1 cellular context compared by ENCODE assay signal in the genomic region with DNA sequence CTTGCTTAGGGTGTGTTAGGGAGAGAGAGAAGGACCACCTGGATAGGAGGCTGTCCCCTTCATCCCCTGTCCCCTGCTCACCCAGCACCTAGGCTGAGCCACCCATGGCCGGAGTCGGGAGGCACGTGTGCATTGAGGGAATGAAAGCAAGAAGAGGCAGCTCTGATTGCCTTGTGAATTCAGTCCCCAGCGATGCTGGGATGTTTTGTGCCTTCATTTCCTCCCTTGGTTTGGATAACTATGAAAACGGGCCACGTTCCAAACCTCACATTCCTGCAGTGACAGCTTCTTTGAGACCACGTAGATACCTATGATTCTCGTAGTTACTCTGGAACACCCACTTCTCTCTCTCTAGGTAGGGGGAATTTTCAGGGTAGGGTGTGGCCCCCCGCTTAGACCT.
A peak's percentile ranks its signal among the peaks of the same experiment; 100 is the strongest.
TF ChIP-seq lines count a peak whose summit lies in the region.

No MANE protein-coding gene starts in this region.

TF ChIP-seq in HepG2, 621 proteins besides CTCF, POLR2A, EP300 and RAD21 (continued from another document):
- TF ChIP-seq, protein P1, sequence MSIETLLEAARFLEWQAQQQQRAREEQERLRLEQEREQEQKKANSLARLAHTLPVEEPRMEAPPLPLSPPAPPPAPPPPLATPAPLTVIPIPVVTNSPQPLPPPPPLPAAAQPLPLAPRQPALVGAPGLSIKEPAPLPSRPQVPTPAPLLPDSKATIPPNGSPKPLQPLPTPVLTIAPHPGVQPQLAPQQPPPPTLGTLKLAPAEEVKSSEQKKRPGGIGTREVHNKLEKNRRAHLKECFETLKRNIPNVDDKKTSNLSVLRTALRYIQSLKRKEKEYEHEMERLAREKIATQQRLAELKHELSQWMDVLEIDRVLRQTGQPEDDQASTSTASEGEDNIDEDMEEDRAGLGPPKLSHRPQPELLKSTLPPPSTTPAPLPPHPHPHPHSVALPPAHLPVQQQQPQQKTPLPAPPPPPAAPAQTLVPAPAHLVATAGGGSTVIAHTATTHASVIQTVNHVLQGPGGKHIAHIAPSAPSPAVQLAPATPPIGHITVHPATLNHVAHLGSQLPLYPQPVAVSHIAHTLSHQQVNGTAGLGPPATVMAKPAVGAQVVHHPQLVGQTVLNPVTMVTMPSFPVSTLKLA (IDR thresholded peaks at IDR 0.05), result peak; percentile 49; the same call in 1 of the 2 replicates
- TF ChIP-seq ZNF720 (CRISPR knock-in tag; IDR thresholded peaks at IDR 0.05) (no peak), HIVEP1 (CRISPR knock-in tag; IDR thresholded peaks at IDR 0.05) (no peak), MATR3 (CRISPR knock-in tag; IDR thresholded peaks at IDR 0.05) (no peak), ZNF124 (CRISPR knock-in tag; IDR thresholded peaks at IDR 0.05) (no peak), CREM (IDR thresholded peaks at IDR 0.05) (no peak), CREM (CRISPR knock-in tag; IDR thresholded peaks at IDR 0.05) (no peak)
